Comparison of ENCODE assay signal across 9 cellular contexts in the genomic region with DNA sequence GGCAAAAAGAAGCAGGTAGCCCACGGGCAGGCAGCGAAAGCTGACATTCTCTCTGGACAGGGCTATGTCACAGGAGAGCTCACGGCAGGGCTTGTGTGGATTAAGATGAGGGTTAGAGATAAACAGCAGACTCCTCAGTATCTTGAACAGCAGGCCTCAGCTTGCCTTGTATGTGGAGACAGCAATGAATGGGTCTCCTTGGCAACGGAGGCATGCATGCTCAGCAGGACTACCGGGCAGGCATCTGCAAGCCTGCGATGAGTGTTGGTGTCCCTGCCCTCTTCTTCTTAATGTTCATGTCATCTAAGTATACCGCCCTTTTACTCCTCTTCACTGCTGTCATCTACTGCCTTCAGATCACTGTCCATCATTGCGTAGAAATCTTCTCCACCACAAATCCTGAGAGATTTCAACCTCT.
A peak's percentile ranks its signal among the peaks of the same experiment; 100 is the strongest.
DNase-seq lines count a peak whose midpoint lies in the region; ATAC-seq and TF ChIP-seq lines count a peak whose summit lies in the region.
"Had no signal": no experiment of that assay in that cellular context is flagged by ENCODE, and none has a peak within 500 bp of the region (broad histone marks: within the 10 kb centered on the region; RNA-seq: fewer than 3 reads in every experiment).

No MANE protein-coding gene starts in this region.

- H3K36me3 ChIP-seq in BE2C (no peaks in the 10 kb centered on the region), WERI-Rb-1 (no peaks in the 10 kb centered on the region)
- H3K36me3 ChIP-seq: gastrocnemius medialis had no signal

- peak overlapping the region; percentile 61 for H3K27ac ChIP-seq in WERI-Rb-1
- H3K27ac ChIP-seq: gastrocnemius medialis had no signal

- TF ChIP-seq CTCF in BE2C (IDR thresholded peaks at IDR 0.05; ENCODE audit: low read depth, low read length) = no peak
- TF ChIP-seq CTCF in WERI-Rb-1 (IDR thresholded peaks at IDR 0.05; ENCODE audit: low read depth, low read length) = no peak

- H3K27me3 ChIP-seq in BE2C (no peaks in the 10 kb centered on the region), WERI-Rb-1 (ENCODE audit: insufficient read depth, low read depth, severe bottlenecking) (no peaks in the 10 kb centered on the region)
- H3K27me3 ChIP-seq: gastrocnemius medialis had no signal

- H3K4me3 ChIP-seq in BE2C (ENCODE audit: low read depth, low read length) (no peak overlapping the region), WERI-Rb-1 (ENCODE audit: low read depth, low read length) (peak overlapping the region; percentile 6)
- H3K4me3 ChIP-seq: gastrocnemius medialis had no signal

- DNase-seq in BE2C (peak; percentile 57), NCI-H1105 (lab: John Stamatoyannopoulos, UW) (peak; percentile 84), WERI-Rb-1 (peak; percentile 85), iPS-NIHi11 (ENCODE audit: low spot score) (peak; percentile 32)
- DNase-seq in activated CD4-positive, alpha-beta T cell treated with anti-CD3 and anti-CD28 coated beads, Interleukin-2, amount 50 U/mL, for 4 hours = no peak
- DNase-seq: gastrocnemius medialis had no signal

- ATAC-seq in GM21619 (IDR thresholded peaks at IDR 0.05; ENCODE audit: unreplicated experiment) (no peak), GM19455 (IDR thresholded peaks at IDR 0.05; ENCODE audit: unreplicated experiment) (no peak), GM21528 (IDR thresholded peaks at IDR 0.05; ENCODE audit: low FRiP score, unreplicated experiment) (no peak)
- ATAC-seq: gastrocnemius medialis had no signal

- H3K9me3 ChIP-seq in BE2C = no peaks in the 10 kb centered on the region
- H3K9me3 ChIP-seq in WERI-Rb-1 (ENCODE audit: severe bottlenecking) = no peaks in the 10 kb centered on the region
- H3K9me3 ChIP-seq: gastrocnemius medialis had no signal

- H3K4me1 ChIP-seq in BE2C = peaks cover 9% of the 10 kb centered on the region

Comparison
In these comparisons a context has a peak if more than half of its experiments do, and no peak if none do; other contexts are left out.
1. DNase-seq: peak in BE2C (single experiment), NCI-H1105 (single experiment), WERI-Rb-1 (single experiment) and iPS-NIHi11 (single experiment); none in activated CD4-positive, alpha-beta T cell treated with anti-CD3 and anti-CD28 coated beads, Interleukin-2, amount 50 U/mL, for 4 hours (0 of 2).